In genomic region chr14:70013269-70013873, GRCh38 we compare ENCODE assay signal across 8 cellular contexts.
DNase-seq lines count a peak whose midpoint lies in the region; ATAC-seq, FAIRE-seq and TF ChIP-seq lines count a peak whose summit lies in the region.

No MANE protein-coding gene starts in this region.

- H3K36me3 ChIP-seq in Karpas-422 (ENCODE audit: insufficient read depth, low read length) (no peaks in the 10 kb centered on the region), K562 (ENCODE audit: control insufficient read depth, insufficient read depth, low read length) (no peaks in the 10 kb centered on the region), mucosa of descending colon (ENCODE audit: low read depth) (no peaks in the 10 kb centered on the region)

- DNase-seq in NK-92 treated with Interleukin-12 subunit alpha and Interleukin-12 subunit beta, amount 100 ng/mL, for 24 hours (lab: John Stamatoyannopoulos, UW) = peak; percentile 3
- DNase-seq in NK-92 (lab: John Stamatoyannopoulos, UW; ENCODE audit: unreplicated experiment) (no peak), Karpas-422 (peak; percentile 89), K562 (ENCODE audit: extremely low read depth in 1 of 4, low spot score in 3 of 4) (peak; percentile 41 to 61 (median 50)), mucosa of descending colon (peak in 2 of 3 donors; percentile 67 to 72), dedifferentiated amniotic fluid mesenchymal stem cell (ENCODE audit: extremely low spot score) (no peak)

- CTCF ChIA-PET in K562 (lab: Yijun Ruan, JAX; ENCODE audit: low intra/inter-chr PET ratio) = interaction anchor here (0.7 to 1.4 kb wide), 2 partner anchors 282 to 477 kb away, joined by 3 to 4 read pairs; no protein-coding TSS in a partner anchor

- no peak for TF ChIP-seq POLR2A in K562 (conservative IDR thresholded peaks at IDR 0.05)

- no peaks in the 10 kb centered on the region for H3K79me2 ChIP-seq in Karpas-422 (ENCODE audit: low read length)
- H3K79me2 ChIP-seq in K562 (ENCODE audit: control insufficient read depth, insufficient read depth, low read length) = no peaks in the 10 kb centered on the region

- no peak for FAIRE-seq in K562 (lab: Jason Lieb, UNC)

- H3K4me2 ChIP-seq in Karpas-422 (ENCODE audit: low read depth, low read length, poor library complexity, severe bottlenecking) (no peak overlapping the region), K562 (ENCODE audit: insufficient read depth, low read length) (no peak overlapping the region)

- H3K27ac ChIP-seq in Karpas-422 (ENCODE audit: low read length) (no peak overlapping the region), K562 (ENCODE audit: extremely low read depth, low read depth, low read length) (no peak overlapping the region)

- in situ Hi-C loops in K562 (cut with MboI) = no loop called here

- ATAC-seq in K562 = peak; percentile 83
- peak; percentile 65 for ATAC-seq in mucosa of descending colon
- no peak for ATAC-seq in GM19351 (IDR thresholded peaks at IDR 0.05; ENCODE audit: unreplicated experiment)
- no peak for ATAC-seq in HG02588 (IDR thresholded peaks at IDR 0.05; ENCODE audit: unreplicated experiment)

- TF ChIP-seq CTCF in K562 (IDR thresholded peaks at IDR 0.05 in 2 of 3, conservative IDR thresholded peaks at IDR 0.05 in 1 of 3; ENCODE audit: insufficient read depth in 2 of 3, low read depth in 1 of 3, low read length in 3 of 3) (peak; percentile 62 to 79 (median 68)), mucosa of descending colon (IDR thresholded peaks at IDR 0.05) (peak; percentile 64)

- TF ChIP-seq EP300 in K562 (IDR thresholded peaks at IDR 0.05; ENCODE audit: low read length) = no peak

- H3K9ac ChIP-seq in Karpas-422 (ENCODE audit: low read length) (no peak overlapping the region), K562 (ENCODE audit: insufficient read depth in 1 of 2, low read depth in 2 of 2, low read length in 2 of 2) (no peak overlapping the region)

- no peaks in the 10 kb centered on the region for H3K9me2 ChIP-seq in Karpas-422 (replicated peaks; ENCODE audit: insufficient read depth, low read length)

- H3K27me3 ChIP-seq in Karpas-422 (ENCODE audit: low read length) (no peaks in the 10 kb centered on the region), K562 (ENCODE audit: control insufficient read depth in 2 of 2, insufficient read depth in 2 of 2, low read length in 2 of 2) (peaks cover 0 to 6% of the 10 kb centered on the region in 2 experiments; a peak in 2 of 5 replicates)

- intact Hi-C loops in K562 (cut with micrococcal nuclease) (loop anchor here (5.0 kb wide), 1 partner anchor 281 kb away; no protein-coding TSS in a partner anchor), mucosa of descending colon (cut with DNase I, micrococcal nuclease) (no loop called here)

- H2AFZ ChIP-seq in Karpas-422 (ENCODE audit: low read length) (no peak overlapping the region), K562 (ENCODE audit: low read depth, low read length) (no peak overlapping the region)

- WGBS in K562 (ENCODE audit: insufficient coverage, low coverage, missing lambda C conversion rate) = 0% methylated on average over 2 of the region's 2 CpGs

- H3K9me3 ChIP-seq in Karpas-422 (ENCODE audit: low read length) (no peaks in the 10 kb centered on the region), K562 (replicated peaks; ENCODE audit: control insufficient read depth, insufficient read depth, low read depth, low read length) (no peaks in the 10 kb centered on the region), mucosa of descending colon (no peaks in the 10 kb centered on the region)

- no TSS peak for BruUV-seq in K562 (replicated peaks; lab: Mats Ljungman, UMichigan)

- H3K4me1 ChIP-seq in Karpas-422 (ENCODE audit: low read length) = no peaks in the 10 kb centered on the region
- H3K4me1 ChIP-seq in K562 (replicated peaks in 1 of 2; ENCODE audit: control insufficient read depth in 2 of 2, insufficient read depth in 2 of 2, low read length in 2 of 2) = no peaks in the 10 kb centered on the region
- H3K4me1 ChIP-seq in mucosa of descending colon (ENCODE audit: low read depth) = no peaks in the 10 kb centered on the region

- no peak overlapping the region for H3K4me3 ChIP-seq in Karpas-422 (ENCODE audit: low read length)
- no peak overlapping the region for H3K4me3 ChIP-seq in K562
- no peak overlapping the region for H3K4me3 ChIP-seq in mucosa of descending colon

- H4K20me1 ChIP-seq in Karpas-422 (ENCODE audit: insufficient read depth, low read depth, low read length) = no peaks in the 10 kb centered on the region
- H4K20me1 ChIP-seq in K562 (replicated peaks; ENCODE audit: control insufficient read depth, insufficient read depth, low read length) = no peaks in the 10 kb centered on the region

- POLR2A ChIA-PET in K562 (lab: Yijun Ruan, JAX) = no interaction called here

- peak; percentile 18 to 47; a peak in 2 of 4 replicates for TF ChIP-seq RAD21 in K562 (CRISPR knock-in tag; conservative IDR thresholded peaks at IDR 0.05 in 1 of 2, IDR thresholded peaks at IDR 0.05 in 1 of 2)

- no peaks in the 10 kb centered on the region for H3K9me1 ChIP-seq in K562 (ENCODE audit: control insufficient read depth, insufficient read depth, low read length)

TF ChIP-seq in K562, 482 proteins besides CTCF, POLR2A, EP300 and RAD21:
- TF ChIP-seq SMC3 (conservative IDR thresholded peaks at IDR 0.05; ENCODE audit: insufficient read depth, low read depth, low read length) (0 out of 2 replicates have a peak, but pooled peaks have one; percentile 40), FOXK2 (conservative IDR thresholded peaks at IDR 0.05 in 1 of 2, IDR thresholded peaks at IDR 0.05 in 1 of 2; ENCODE audit: low read depth in 2 of 2) (no peak), ZMIZ1 (IDR thresholded peaks at IDR 0.05; ENCODE audit: low read depth in 2 of 2, low read length in 2 of 2) (0 out of 4 replicates have a peak, but pooled peaks of 1 of the 2 experiments have one; percentile 22), ZNF280B (CRISPR knock-in tag; IDR thresholded peaks at IDR 0.05) (no peak)

Comparison
In these comparisons a context has a peak if more than half of its experiments do, and no peak if none do; other contexts are left out.
1. DNase-seq: peak in NK-92 treated with Interleukin-12 subunit alpha and Interleukin-12 subunit beta, amount 100 ng/mL, for 24 hours (single experiment), Karpas-422 (single experiment), K562 (4 of 4) and mucosa of descending colon (2 of 3); none in NK-92 (single experiment) and dedifferentiated amniotic fluid mesenchymal stem cell (single experiment).
2. ATAC-seq: peak in K562 (single experiment) and mucosa of descending colon (single experiment); none in GM19351 (single experiment) and HG02588 (single experiment).